ENCODE assay signal across 22 cellular contexts in genomic region chr10:132765435-132765834, GRCh38. TPM values are rescaled to one million over a fixed set of nuclear protein-coding genes. Genes with fewer than 3 reads are reported as not detected.
"Had no signal": no experiment of that assay in that cellular context is flagged by ENCODE, and none has a peak within 500 bp of the region (broad histone marks: within the 10 kb centered on the region; RNA-seq: fewer than 3 reads in every experiment).

No MANE protein-coding gene starts in this region.

- H3K36me3 Mint-ChIP-seq: stimulated activated effector memory CD8-positive, alpha-beta T cell treated with anti-CD3 and anti-CD28 coated beads, Interleukin-12 subunit alpha, Interleukin-12 subunit beta, amount 100 ng/mL, for 72 hours had no signal

- H3K27me3 Mint-ChIP-seq: activated B cell treated with CpG ODN at 0.5 μM for 24 hours; activated CD8-positive, alpha-beta T cell treated with anti-CD3 and anti-CD28 coated beads for 36 hours; naive thymus-derived CD8-positive, alpha-beta T cell had no signal

- H3K4me3 Mint-ChIP-seq: activated B cell treated with CpG ODN at 0.5 μM for 24 hours; activated CD8-positive, alpha-beta T cell treated with anti-CD3 and anti-CD28 coated beads for 36 hours; naive thymus-derived CD8-positive, alpha-beta T cell; stimulated activated effector memory CD8-positive, alpha-beta T cell treated with anti-CD3 and anti-CD28 coated beads, Interleukin-12 subunit alpha, Interleukin-12 subunit beta, amount 100 ng/mL, for 72 hours; T-helper 2 cell treated with Interferon-gamma antibody and Interleukin-4, amounts not matched to agents 5 μg/mL and 100 μg/mL, for 36 hours had no signal

- DNase-seq: activated B cell treated with CpG ODN at 0.5 μM for 24 hours; activated CD4-positive, alpha-beta T cell treated with anti-CD3 and anti-CD28 coated beads for 48 hours; activated CD8-positive, alpha-beta T cell treated with anti-CD3 and anti-CD28 coated beads for 36 hours; activated effector memory CD4-positive, alpha-beta T cell treated with anti-CD3 and anti-CD28 coated beads, Interleukin-2, amount 50 U/mL, for 16 hours; activated T-cell treated with anti-CD3 and anti-CD28 coated beads, Interleukin-2, amount 50 U/mL, for 48 hours; amniotic stem cell; body of pancreas; central memory CD4-positive, alpha-beta T cell; cortex of kidney; effector CD8-positive, alpha-beta T cell; foreskin melanocyte; islet precursor cell; naive thymus-derived CD8-positive, alpha-beta T cell; uterus had no signal

- H3K27ac ChIP-seq: body of pancreas, tibial nerve, uterus had no signal

- H3K9me3 Mint-ChIP-seq: activated B cell treated with CpG ODN at 0.5 μM for 24 hours; activated CD8-positive, alpha-beta T cell treated with anti-CD3 and anti-CD28 coated beads for 36 hours; activated naive CD4-positive, alpha-beta T cell treated with anti-CD3 and anti-CD28 coated beads, Interleukin-2, amount 50 U/mL, for 72 hours; naive thymus-derived CD8-positive, alpha-beta T cell; stimulated activated effector memory CD8-positive, alpha-beta T cell treated with anti-CD3 and anti-CD28 coated beads, Interleukin-12 subunit alpha, Interleukin-12 subunit beta, amount 100 ng/mL, for 72 hours had no signal

- H3K27me3 ChIP-seq: body of pancreas, tibial nerve, uterus had no signal

- H3K4me1 Mint-ChIP-seq: activated B cell treated with CpG ODN at 0.5 μM for 24 hours had no signal

- H3K27ac Mint-ChIP-seq: activated B cell treated with CpG ODN at 0.5 μM for 24 hours; activated CD8-positive, alpha-beta T cell treated with anti-CD3 and anti-CD28 coated beads for 36 hours; naive thymus-derived CD8-positive, alpha-beta T cell; stimulated activated effector memory CD8-positive, alpha-beta T cell treated with anti-CD3 and anti-CD28 coated beads, Interleukin-12 subunit alpha, Interleukin-12 subunit beta, amount 100 ng/mL, for 72 hours; T-helper 2 cell treated with Interferon-gamma antibody and Interleukin-4, amounts not matched to agents 5 μg/mL and 100 μg/mL, for 36 hours had no signal

RNA-seq across cellular contexts. Expression of gene NKX6-2, which starts 20.5 kb away (rescaled TPM):
- total RNA-seq: activated B cell treated with CpG ODN at 0.5 μM for 24 hours; activated CD8-positive, alpha-beta T cell treated with anti-CD3 and anti-CD28 coated beads for 36 hours; activated naive CD4-positive, alpha-beta T cell treated with anti-CD3 and anti-CD28 coated beads, Interleukin-2, amount 50 U/mL, for 72 hours; endothelial cell of umbilical vein; left lobe of liver; lung microvascular endothelial cell; mucosa of gallbladder; naive thymus-derived CD8-positive, alpha-beta T cell had no signal
